In the genomic region with DNA sequence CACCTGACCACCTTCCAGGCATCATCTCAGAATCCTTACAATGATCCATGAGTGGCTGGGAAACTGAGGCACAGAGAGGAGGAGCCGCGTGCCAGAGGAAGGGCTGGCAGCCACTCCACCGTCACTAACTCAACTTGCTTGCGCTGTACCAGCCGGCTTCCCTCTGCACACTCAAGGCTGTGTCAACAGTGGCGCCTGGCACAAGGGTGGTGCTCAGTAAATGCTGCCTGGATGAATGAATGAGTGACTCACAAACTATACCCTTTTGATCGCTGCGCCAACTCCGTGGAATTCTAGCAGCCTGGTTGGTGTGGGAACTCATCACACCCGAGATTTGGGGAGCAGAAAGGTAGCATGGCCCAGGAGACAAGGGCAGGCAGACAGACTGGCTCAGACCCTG, we compare ENCODE assay signal across 18 cellular contexts. TPM values are rescaled to one million over a fixed set of nuclear protein-coding genes. Genes with fewer than 3 reads are reported as not detected.
DNase-seq lines count a peak whose midpoint lies in the region; ATAC-seq and TF ChIP-seq lines count a peak whose summit lies in the region.
"Had no signal": no experiment of that assay in that cellular context is flagged by ENCODE, and none has a peak within 500 bp of the region (broad histone marks: within the 10 kb centered on the region; RNA-seq: fewer than 3 reads in every experiment).

No MANE protein-coding gene starts in this region.

- intact Hi-C loops in PC-9 (cut with micrococcal nuclease; ENCODE audit: unreplicated experiment), result no loop called here

- no peak overlapping the region for H3K27ac Mint-ChIP-seq in neural progenitor cell
- H3K27ac Mint-ChIP-seq: CD4-positive, alpha-beta memory T cell had no signal

- H3K36me3 Mint-ChIP-seq in neural progenitor cell, result no peaks in the 10 kb centered on the region
- H3K36me3 Mint-ChIP-seq: CD4-positive, alpha-beta memory T cell had no signal

- H3K4me3 Mint-ChIP-seq in neural progenitor cell, result peak overlapping the region; percentile 35
- H3K4me3 Mint-ChIP-seq: CD4-positive, alpha-beta memory T cell had no signal

- peaks cover 2% of the 10 kb centered on the region for H3K4me1 Mint-ChIP-seq in neural progenitor cell
- H3K4me1 Mint-ChIP-seq: CD4-positive, alpha-beta memory T cell had no signal

- H2AFZ ChIP-seq in PC-9, result no peak overlapping the region
- no peak overlapping the region for H2AFZ ChIP-seq in neural progenitor cell (replicated peaks)

- no peaks in the 10 kb centered on the region for H3K9me3 ChIP-seq in PC-9 (ENCODE audit: insufficient read depth, low read depth)
- H3K9me3 ChIP-seq in neural progenitor cell (ENCODE audit: low read depth), result no peaks in the 10 kb centered on the region
- H3K9me3 ChIP-seq: BLaER1 had no signal

- H3K27me3 Mint-ChIP-seq in neural progenitor cell (ENCODE audit: insufficient read depth, low read depth), result peaks cover 12% of the 10 kb centered on the region
- H3K27me3 Mint-ChIP-seq: CD4-positive, alpha-beta memory T cell had no signal

- no peak overlapping the region for H3K4me3 ChIP-seq in PC-9
- H3K4me3 ChIP-seq in epithelial cell of esophagus (ENCODE audit: low read length), result no peak overlapping the region
- H3K4me3 ChIP-seq in neural progenitor cell, result no peak overlapping the region
- H3K4me3 ChIP-seq: BLaER1 had no signal

- CTCF ChIA-PET in PC-9 (lab: Charles Lee), result no interaction called here

- DNase-seq in ACHN (peak; percentile 6), PC-9 (peak; percentile 35 to 52), epithelial cell of esophagus (ENCODE audit: low read depth) (peak; percentile 78), neural progenitor cell (ENCODE audit: low spot score) (no peak), NCI-H2029 (lab: John Stamatoyannopoulos, UW) (no peak), HPDE6-E6E7 (ENCODE audit: extremely low spot score) (no peak), AG08396 (ENCODE audit: low spot score) (no peak), omental fat pad (ENCODE audit: low spot score) (no peak)
- DNase-seq: Calu3; CD4-positive, alpha-beta memory T cell; KG1; MV-4-11; NCI-H1694 treated with DMSO at 0.1 percent for 48 hours; NCI-H2227 treated with DMSO at 0.1 percent for 48 hours; NCI-H524 had no signal

- H3K9ac ChIP-seq in neural progenitor cell, result no peak overlapping the region
- H3K9ac ChIP-seq: BLaER1 had no signal

- no TSS peak for BruUV-seq in PC-9 (replicated peaks; lab: Mats Ljungman, UMichigan)

- TF ChIP-seq CTCF in PC-9 (conservative IDR thresholded peaks at IDR 0.05) (no peak), epithelial cell of esophagus (IDR thresholded peaks at IDR 0.05; ENCODE audit: insufficient read depth, low read depth, low read length, missing control alignments) (no peak), neural progenitor cell (IDR thresholded peaks at IDR 0.05) (no peak), omental fat pad (IDR thresholded peaks at IDR 0.05) (no peak)

- POLR2A ChIA-PET in PC-9 (lab: Charles Lee; ENCODE audit: unreplicated experiment), result no interaction called here

- no peak for ATAC-seq in omental fat pad (ENCODE audit: low FRiP score)
- ATAC-seq: Right ventricle myocardium inferior had no signal

- H3K9me3 Mint-ChIP-seq in neural progenitor cell, result no peaks in the 10 kb centered on the region
- H3K9me3 Mint-ChIP-seq: CD4-positive, alpha-beta memory T cell had no signal

- H3K27me3 ChIP-seq in PC-9 (ENCODE audit: insufficient read depth, low read depth) (no peaks in the 10 kb centered on the region), neural progenitor cell (no peaks in the 10 kb centered on the region)
- H3K27me3 ChIP-seq: BLaER1 had no signal

- no peaks in the 10 kb centered on the region for H4K20me1 ChIP-seq in PC-9 (ENCODE audit: insufficient read depth)
- H4K20me1 ChIP-seq in neural progenitor cell (ENCODE audit: low read depth), result no peaks in the 10 kb centered on the region
- H4K20me1 ChIP-seq: BLaER1 had no signal

- no peaks in the 10 kb centered on the region for H3K9me2 ChIP-seq in PC-9 (ENCODE audit: insufficient read depth)

- H3F3A ChIP-seq in PC-9 (ENCODE audit: insufficient read depth, low read depth) (peaks cover 13% of the 10 kb centered on the region; the same call in 1 of the 2 replicates), neural progenitor cell (ENCODE audit: low read depth) (peaks cover 2% of the 10 kb centered on the region)

- H3K4me2 ChIP-seq in PC-9, result no peak overlapping the region
- H3K4me2 ChIP-seq in neural progenitor cell, result no peak overlapping the region
- H3K4me2 ChIP-seq: BLaER1 had no signal

- no peaks in the 10 kb centered on the region for H3K79me2 ChIP-seq in PC-9 (ENCODE audit: low read depth)
- H3K79me2 ChIP-seq in neural progenitor cell (ENCODE audit: low read depth), result no peaks in the 10 kb centered on the region

- in situ Hi-C loops in ACHN (cut with HindIII; ENCODE audit: low pct_ligation_motif_present, low pct_unique_long_range_greater_than_20kb, low sequenced_read_pairs), result no loop called here

- no peaks in the 10 kb centered on the region for H3K36me3 ChIP-seq in PC-9 (ENCODE audit: low read depth)
- no peaks in the 10 kb centered on the region for H3K36me3 ChIP-seq in neural progenitor cell
- H3K36me3 ChIP-seq: BLaER1 had no signal

- H3K4me1 ChIP-seq in PC-9 (replicated peaks; ENCODE audit: insufficient read depth) (peaks cover 16% of the 10 kb centered on the region), neural progenitor cell (no peaks in the 10 kb centered on the region)
- H3K4me1 ChIP-seq: BLaER1 had no signal

- H3K27ac ChIP-seq in PC-9, result no peak overlapping the region
- no peak overlapping the region for H3K27ac ChIP-seq in neural progenitor cell
- H3K27ac ChIP-seq: BLaER1 had no signal

RNA-seq across cellular contexts. Expression of a gene that starts 21.9 kb away (rescaled TPM):
- total RNA-seq in PC-9 (2021), result 0.98 and 1.6 TPM in 2 replicates
- 1.5 and 5.2 TPM in 2 replicates for total RNA-seq in neural progenitor cell (ENCODE audit: low replicate concordance)
- 1 to 10 TPM; 3.6 to 7.3 (median 4.0) TPM for total RNA-seq in omental fat pad
- total RNA-seq: A172; Calu3; CD4-positive, alpha-beta memory T cell had no signal

RNA-seq across cellular contexts. Expression of a gene that starts 45.4 kb away (rescaled TPM):
- total RNA-seq in PC-9 (2021), result 19.3 and 20.2 TPM in 2 replicates
- 9.2 and 21.1 TPM in 2 replicates for total RNA-seq in neural progenitor cell (ENCODE audit: low replicate concordance)
- total RNA-seq in omental fat pad, result 10 to 100 TPM; 14.5 to 35.4 (median 16.3) TPM

Comparison
In these comparisons a context has a peak if more than half of its experiments do, and no peak if none do; other contexts are left out.
1. DNase-seq: peak in ACHN (single experiment), PC-9 (2 of 2) and epithelial cell of esophagus (single experiment); none in neural progenitor cell (single experiment), NCI-H2029 (single experiment), HPDE6-E6E7 (single experiment), AG08396 (single experiment) and omental fat pad (single experiment).